Comparison of ENCODE assay signal across 1 cellular context in the genomic region with DNA sequence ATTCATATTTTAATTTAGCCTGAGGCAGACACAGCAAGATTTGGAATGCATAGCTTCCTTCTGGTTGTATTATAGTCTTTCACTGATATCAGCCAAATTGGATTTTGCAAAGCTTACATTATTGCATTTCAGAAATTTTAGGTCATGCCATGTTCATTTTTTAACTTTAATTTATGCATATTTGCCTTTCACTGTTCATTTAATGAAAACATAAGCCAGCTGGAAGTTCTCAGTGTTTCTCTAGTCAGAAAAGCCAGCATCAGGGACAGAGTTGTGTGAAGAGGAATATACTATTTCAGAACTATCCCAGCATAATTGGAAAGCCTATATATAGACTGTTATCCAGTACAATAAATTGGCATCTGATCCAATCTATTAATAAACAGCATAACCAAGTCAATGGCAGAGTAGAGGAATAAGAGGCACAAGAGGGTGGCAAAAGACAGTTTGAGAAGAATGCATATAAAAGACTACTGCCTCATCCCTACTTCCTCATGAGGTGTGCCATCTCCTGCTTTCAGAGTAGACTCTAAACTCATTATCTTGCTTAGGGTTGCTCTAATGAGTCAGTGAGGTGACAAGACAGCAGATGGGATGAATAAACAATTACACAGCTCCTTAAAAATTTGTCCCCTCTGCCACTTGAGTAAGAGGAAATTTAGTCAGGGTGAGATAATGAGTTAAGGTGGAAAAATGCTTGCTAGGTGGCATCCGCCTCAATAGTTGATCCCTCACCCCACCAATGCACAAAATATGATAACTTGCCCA.
TF ChIP-seq lines count a peak whose summit lies in the region.

No MANE protein-coding gene starts in this region.

TF ChIP-seq in HCT116, 20 proteins besides CTCF, POLR2A, EP300 and RAD21:
- TF ChIP-seq, protein P1, sequence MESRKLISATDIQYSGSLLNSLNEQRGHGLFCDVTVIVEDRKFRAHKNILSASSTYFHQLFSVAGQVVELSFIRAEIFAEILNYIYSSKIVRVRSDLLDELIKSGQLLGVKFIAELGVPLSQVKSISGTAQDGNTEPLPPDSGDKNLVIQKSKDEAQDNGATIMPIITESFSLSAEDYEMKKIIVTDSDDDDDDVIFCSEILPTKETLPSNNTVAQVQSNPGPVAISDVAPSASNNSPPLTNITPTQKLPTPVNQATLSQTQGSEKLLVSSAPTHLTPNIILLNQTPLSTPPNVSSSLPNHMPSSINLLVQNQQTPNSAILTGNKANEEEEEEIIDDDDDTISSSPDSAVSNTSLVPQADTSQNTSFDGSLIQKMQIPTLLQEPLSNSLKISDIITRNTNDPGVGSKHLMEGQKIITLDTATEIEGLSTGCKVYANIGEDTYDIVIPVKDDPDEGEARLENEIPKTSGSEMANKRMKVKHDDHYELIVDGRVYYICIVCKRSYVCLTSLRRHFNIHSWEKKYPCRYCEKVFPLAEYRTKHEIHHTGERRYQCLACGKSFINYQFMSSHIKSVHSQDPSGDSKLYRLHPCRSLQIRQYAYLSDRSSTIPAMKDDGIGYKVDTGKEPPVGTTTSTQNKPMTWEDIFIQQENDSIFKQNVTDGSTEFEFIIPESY (IDR thresholded peaks at IDR 0.05; ENCODE audit: extremely low read depth, insufficient replicate concordance, low read length): no peak
- TF ChIP-seq, protein P2, sequence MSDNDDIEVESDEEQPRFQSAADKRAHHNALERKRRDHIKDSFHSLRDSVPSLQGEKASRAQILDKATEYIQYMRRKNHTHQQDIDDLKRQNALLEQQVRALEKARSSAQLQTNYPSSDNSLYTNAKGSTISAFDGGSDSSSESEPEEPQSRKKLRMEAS (IDR thresholded peaks at IDR 0.05): no peak
- TF ChIP-seq TCF7L2 (IDR thresholded peaks at IDR 0.05; ENCODE audit: borderline replicate concordance, extremely low read depth, insufficient read depth, insufficient read length): no peak
- TF ChIP-seq ATF3 (IDR thresholded peaks at IDR 0.05): no peak
- no peak for TF ChIP-seq ZFX (IDR thresholded peaks at IDR 0.05)
- TF ChIP-seq FOSL1 (IDR thresholded peaks at IDR 0.05; ENCODE audit: low read depth): peak; percentile 19; the same call in 1 of the 2 replicates
- no peak for TF ChIP-seq SIN3A (IDR thresholded peaks at IDR 0.05; ENCODE audit: low read depth)
- no peak for TF ChIP-seq REST (IDR thresholded peaks at IDR 0.05; ENCODE audit: low read depth)
- no peak for TF ChIP-seq SRF (IDR thresholded peaks at IDR 0.05; ENCODE audit: low read depth)
